In the genomic region with DNA sequence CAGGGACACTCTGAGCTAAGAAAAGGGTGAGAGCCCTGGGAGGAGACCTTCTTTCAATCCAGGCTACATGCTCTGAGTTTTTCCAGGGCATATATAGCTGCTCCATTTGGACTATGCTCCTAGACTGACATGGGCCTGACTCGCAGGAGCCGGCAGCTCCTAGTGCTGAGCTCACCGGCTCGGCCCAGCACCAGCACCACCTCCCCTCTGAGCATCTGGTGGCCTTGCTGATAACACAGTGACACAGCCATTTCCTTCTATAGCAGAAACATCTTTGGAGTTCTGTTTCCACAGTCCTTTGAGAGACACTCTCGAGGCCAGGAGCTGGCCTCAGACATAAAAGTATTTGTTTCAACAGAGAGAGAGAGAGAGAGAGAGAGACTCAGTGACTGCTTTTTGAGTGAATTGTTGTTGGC, we compare ENCODE assay signal across 8 cellular contexts.
DNase-seq lines count a peak whose midpoint lies in the region; ATAC-seq and TF ChIP-seq lines count a peak whose summit lies in the region.

No MANE protein-coding gene starts in this region.

- no peak for ATAC-seq in activated T-cell treated with anti-CD3 and anti-CD28 coated beads, Interleukin-2, amount 50 U/mL, for 4 hours
- ATAC-seq in GM18858 (IDR thresholded peaks at IDR 0.05; ENCODE audit: unreplicated experiment) = no peak

- POLR2A ChIA-PET in A673 (lab: Charles Lee; ENCODE audit: low non-redundant PET) = interaction anchor here (0.6 kb wide), 1 partner anchor 9 kb away, joined by 7 read pairs; no protein-coding TSS in a partner anchor

- H3K4me3 ChIP-seq in A673 (ENCODE audit: low read depth, low read length, poor library complexity, severe bottlenecking) (no peak overlapping the region), duodenal mucosa (ENCODE audit: low read depth in 1 of 2, low read length in 2 of 2) (peak overlapping the region; percentile 62 to 63), MM.1S (ENCODE audit: low read length) (no peak overlapping the region)

- H3K27me3 Mint-ChIP-seq in activated T-cell treated with anti-CD3 and anti-CD28 coated beads, Interleukin-2, amount 50 U/mL, for 4 hours (ENCODE audit: low read depth) = no peaks in the 10 kb centered on the region

- no peak for TF ChIP-seq CTCF in A673 (conservative IDR thresholded peaks at IDR 0.05; ENCODE audit: low read depth, low read length)
- no peak for TF ChIP-seq CTCF in MM.1S (IDR thresholded peaks at IDR 0.05; ENCODE audit: low read length)

- no peaks in the 10 kb centered on the region for H4K20me1 ChIP-seq in MM.1S (ENCODE audit: insufficient read depth, low read length)

- no peaks in the 10 kb centered on the region for H3K36me3 ChIP-seq in A673 (ENCODE audit: insufficient read depth, low read length, poor library complexity, severe bottlenecking)
- H3K36me3 ChIP-seq in duodenal mucosa (ENCODE audit: control insufficient read depth in 1 of 2, insufficient read depth in 2 of 2, low read length in 2 of 2) = peaks cover 0 to 5% of the 10 kb centered on the region in 2 donors
- H3K36me3 ChIP-seq in MM.1S (replicated peaks; ENCODE audit: insufficient read depth, low read length) = no peaks in the 10 kb centered on the region

- H3K27me3 ChIP-seq in A673 (replicated peaks; ENCODE audit: insufficient read depth, low read depth, low read length, poor library complexity) (no peaks in the 10 kb centered on the region), duodenal mucosa (ENCODE audit: control insufficient read depth in 1 of 2, insufficient read depth in 2 of 2, low read length in 2 of 2) (no peaks in the 10 kb centered on the region), MM.1S (replicated peaks; ENCODE audit: insufficient read depth, low read length) (no peaks in the 10 kb centered on the region)

- no peaks in the 10 kb centered on the region for H3K79me2 ChIP-seq in MM.1S (ENCODE audit: low read length)

- H3K9ac ChIP-seq in duodenal mucosa (ENCODE audit: low read depth in 1 of 2, low read length in 2 of 2) (peak overlapping the region; percentile 14 to 47), MM.1S (ENCODE audit: low read length) (no peak overlapping the region)

- DNase-seq in A673 (ENCODE audit: low spot score) (peak; percentile 25), NCI-H146 (lab: John Stamatoyannopoulos, UW) (peak; percentile 21), left kidney (ENCODE audit: low read depth, low spot score) (peak; percentile 43), MM.1S (no peak), NCI-H2029 (lab: John Stamatoyannopoulos, UW) (no peak)
- DNase-seq in activated T-cell treated with anti-CD3 and anti-CD28 coated beads, Interleukin-2, amount 50 U/mL, for 4 hours = no peak

- no TSS peak for BruUV-seq in A673 (replicated peaks; lab: Mats Ljungman, UMichigan)

- H3K4me3 Mint-ChIP-seq in activated T-cell treated with anti-CD3 and anti-CD28 coated beads, Interleukin-2, amount 50 U/mL, for 4 hours = no peak overlapping the region

- no peak overlapping the region for H2AFZ ChIP-seq in MM.1S (ENCODE audit: low read length)

- intact Hi-C loops in A673 (cut with micrococcal nuclease; ENCODE audit: unreplicated experiment) = no loop called here

- no peak overlapping the region for H3K4me2 ChIP-seq in MM.1S (ENCODE audit: low read depth, low read length)

- no peaks in the 10 kb centered on the region for H3K4me1 Mint-ChIP-seq in activated T-cell treated with anti-CD3 and anti-CD28 coated beads, Interleukin-2, amount 50 U/mL, for 4 hours (ENCODE audit: low read depth)

- H3K4me1 ChIP-seq in A673 (ENCODE audit: insufficient read depth, low read length, poor library complexity, severe bottlenecking) (peaks cover 44% of the 10 kb centered on the region), duodenal mucosa (ENCODE audit: control insufficient read depth in 1 of 2, insufficient read depth in 2 of 2, low read length in 2 of 2) (peaks cover 13 to 18% of the 10 kb centered on the region in 2 donors), MM.1S (ENCODE audit: low read length) (no peaks in the 10 kb centered on the region)

- H3K9me2 ChIP-seq in MM.1S (replicated peaks; ENCODE audit: insufficient read depth, low read length) = no peaks in the 10 kb centered on the region

- H3K9me3 Mint-ChIP-seq in activated T-cell treated with anti-CD3 and anti-CD28 coated beads, Interleukin-2, amount 50 U/mL, for 4 hours = no peaks in the 10 kb centered on the region

- peaks cover 6% of the 10 kb centered on the region for H3K36me3 Mint-ChIP-seq in activated T-cell treated with anti-CD3 and anti-CD28 coated beads, Interleukin-2, amount 50 U/mL, for 4 hours (ENCODE audit: insufficient read depth)

- H3K9me3 ChIP-seq in A673 (ENCODE audit: low read depth, low read length, poor library complexity, severe bottlenecking) (no peaks in the 10 kb centered on the region), duodenal mucosa (ENCODE audit: control insufficient read depth in 1 of 2, low read length in 2 of 2) (no peaks in the 10 kb centered on the region), MM.1S (replicated peaks; ENCODE audit: insufficient read depth, low read length) (no peaks in the 10 kb centered on the region)

- H3F3A ChIP-seq in MM.1S (ENCODE audit: insufficient read depth, low read length) = no peaks in the 10 kb centered on the region

- H3K27ac ChIP-seq in A673 (ENCODE audit: low read depth, low read length, poor library complexity, severe bottlenecking) = peak overlapping the region; percentile 83
- peak overlapping the region; percentile 58 for H3K27ac ChIP-seq in duodenal mucosa (ENCODE audit: low read depth, low read length)
- no peak overlapping the region for H3K27ac ChIP-seq in MM.1S (ENCODE audit: low read length)

- CTCF ChIA-PET in A673 (lab: Charles Lee) = interaction anchor here (0.7 kb wide), 1 partner anchor 29 kb away, joined by 3 read pairs; no protein-coding TSS in a partner anchor

Comparison
In these comparisons a context has a peak if more than half of its experiments do, and no peak if none do; other contexts are left out.
1. DNase-seq: peak in A673 (single experiment), NCI-H146 (single experiment) and left kidney (single experiment); none in activated T-cell treated with anti-CD3 and anti-CD28 coated beads, Interleukin-2, amount 50 U/mL, for 4 hours (single experiment), MM.1S (single experiment) and NCI-H2029 (single experiment).
2. H3K4me3 ChIP-seq: peak in duodenal mucosa (2 of 2); none in A673 (single experiment) and MM.1S (single experiment).